ENCODE assay signal across 1 cellular context in the genomic region with DNA sequence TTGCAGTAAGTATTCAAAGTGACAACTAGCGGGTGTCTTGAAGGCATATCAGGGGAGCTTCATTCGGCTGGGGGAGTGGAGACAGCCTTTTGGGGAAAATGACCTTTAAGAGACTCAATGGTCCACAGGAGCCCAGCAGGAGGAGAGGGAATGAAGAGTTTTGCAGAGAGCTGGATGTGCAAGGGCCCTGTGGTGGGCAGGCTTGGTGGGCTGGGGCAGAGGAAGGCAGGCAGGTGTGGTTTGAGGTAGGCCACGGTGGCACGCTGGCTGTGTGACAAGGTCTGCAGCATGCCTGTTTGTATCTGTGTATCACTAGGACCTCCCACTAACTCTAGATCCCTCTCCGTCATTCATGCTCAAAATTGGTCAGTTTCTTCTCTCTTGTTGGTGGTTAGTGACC.
A peak's percentile ranks its signal among the peaks of the same experiment; 100 is the strongest.
TF ChIP-seq lines count a peak whose summit lies in the region.

No MANE protein-coding gene starts in this region.

TF ChIP-seq in HEK293, 187 proteins besides CTCF, POLR2A, EP300 and RAD21 (continued from another document):
- 0 out of 2 replicates have a peak, but pooled peaks have one; percentile 20 for TF ChIP-seq ZNF623 (tag by site-specific recombination; IDR thresholded peaks at IDR 0.05)
- no peak for TF ChIP-seq ZNF146 (tag by site-specific recombination; IDR thresholded peaks at IDR 0.05)
- no peak for TF ChIP-seq SCRT2 (tag by site-specific recombination; IDR thresholded peaks at IDR 0.05)
